ENCODE assay signal across 31 cellular contexts in genomic region chr20:63590218-63591146, GRCh38. TPM values are rescaled to one million over a fixed set of nuclear protein-coding genes. Genes with fewer than 3 reads are reported as not detected.
A peak's percentile ranks its signal among the peaks of the same experiment; 100 is the strongest.
DNase-seq lines count a peak whose midpoint lies in the region; ATAC-seq, FAIRE-seq and TF ChIP-seq lines count a peak whose summit lies in the region.
"Had no signal": no experiment of that assay in that cellular context is flagged by ENCODE, and none has a peak within 500 bp of the region (broad histone marks: within the 10 kb centered on the region; RNA-seq: fewer than 3 reads in every experiment).

No MANE protein-coding gene starts in this region.

- H3K4me3 ChIP-seq in testis, result no peak overlapping the region
- H3K4me3 ChIP-seq: left lung, Peyer's patch, right atrium auricular region, SJCRH30, spleen had no signal

- TF ChIP-seq CTCF in testis (IDR thresholded peaks at IDR 0.05), result no peak

- no peaks in the 10 kb centered on the region for H3K27me3 ChIP-seq in testis
- H3K27me3 ChIP-seq: left lung, Peyer's patch, right atrium auricular region, SJCRH30, spleen had no signal

- no peak for ATAC-seq in Right ventricle myocardium superior (ENCODE audit: poor library complexity)
- ATAC-seq in left cardiac atrium, result no peak
- ATAC-seq: activated naive CD4-positive, alpha-beta T cell treated with anti-CD3 and anti-CD28 coated beads, Interleukin-2, amount 50 U/mL, for 72 hours; left lung; stimulated activated naive CD8-positive, alpha-beta T cell treated with anti-CD3 and anti-CD28 coated beads, Interleukin-15, Interleukin-2, amounts not matched to agents 100 U/mL and 50 U/mL, for 24 hours had no signal

- TF ChIP-seq POLR2A in testis (IDR thresholded peaks at IDR 0.05) (no peak), H54 (IDR thresholded peaks at IDR 0.05; ENCODE audit: low read depth, low read length) (no peak)

- FAIRE-seq in H54 (lab: Jason Lieb, UNC), result no peak
- FAIRE-seq: colon, D721Med had no signal

- intact Hi-C loops in Right ventricle myocardium superior (cut with DNase I) (no loop called here), left cardiac atrium (cut with DNase I) (loop anchor here in 1 of 2 donors (10.0 kb wide), 1 partner anchor 46 kb away; the partner anchor contains the start of gene SRMS), testis (cut with DNase I; ENCODE audit: low total_unique reads) (no loop called here)

- WGBS in testis, 2 donors, result 92 to 94% methylated on average over 30 to 50 of the region's 52 CpGs

- H3K9me3 ChIP-seq in testis, result no peaks in the 10 kb centered on the region
- H3K9me3 ChIP-seq: left lung, Peyer's patch, right atrium auricular region, SJCRH30, spleen had no signal

- H3K36me3 ChIP-seq in testis (ENCODE audit: low read depth, missing control alignments), result no peaks in the 10 kb centered on the region

- DNase-seq in Right ventricle myocardium superior, result peak; percentile 26
- DNase-seq in left cardiac atrium, result no peak
- DNase-seq in islet precursor cell, result peak; percentile 48
- no peak for DNase-seq in testis
- DNase-seq in activated T-cell treated with anti-CD3 and anti-CD28 coated beads for 4 hours, result no peak
- no peak for DNase-seq in H54 (ENCODE audit: insufficient read length, low spot score)
- DNase-seq: 8988T; activated CD4-positive, alpha-beta T cell treated with anti-CD3 and anti-CD28 coated beads, Interleukin-2, amount 10 ng/mL, durations not matched to agents 24 days and 14 days; activated CD8-positive, alpha-beta memory T cell treated with anti-CD3 and anti-CD28 coated beads for 24 hours; activated effector memory CD4-positive, alpha-beta T cell treated with Interleukin-2 at 50 U/mL for 16 hours; amygdala; CD4-positive, alpha-beta memory T cell; effector CD8-positive, alpha-beta T cell; hippocampal formation; NCI-H146; NCI-H2107; NCI-H748 treated with DMSO at 0.1 percent for 48 hours; Peyer's patch; spleen; stimulated activated CD4-positive, alpha-beta T cell treated with anti-CD3 and anti-CD28 coated beads, Interleukin-2, amount 100 ng/mL, for 24 hours; stimulated activated naive CD8-positive, alpha-beta T cell treated with anti-CD3 and anti-CD28 coated beads, Interleukin-15, Interleukin-2, amounts not matched to agents 100 U/mL and 50 U/mL, for 24 hours; SW 1271 had no signal

- no peak overlapping the region for H3K27ac ChIP-seq in testis
- H3K27ac ChIP-seq: epithelial cell of prostate, left lung, Peyer's patch, right atrium auricular region, SJCRH30, spleen had no signal

- H3K4me1 ChIP-seq in testis, result no peaks in the 10 kb centered on the region
- H3K4me1 ChIP-seq: left lung, Peyer's patch, right atrium auricular region had no signal

RNA-seq across cellular contexts. Expression of gene HELZ2, which starts 16.4 kb away (rescaled TPM):
- total RNA-seq in Right ventricle myocardium superior (9.7 TPM), left cardiac atrium (10 to 100 TPM; 12.1 to 36.0 TPM), testis (10 to 100 TPM; 13.5 to 22.9 TPM)
- 7.1 TPM for polyA plus RNA-seq in testis (ENCODE audit: insufficient read depth, low read depth, low replicate concordance)

RNA-seq across cellular contexts. Expression of gene GMEB2, which starts 36.4 kb away (rescaled TPM):
- total RNA-seq in Right ventricle myocardium superior, result 5.5 TPM
- 1 to 10 TPM; 5.7 to 7.9 TPM for total RNA-seq in left cardiac atrium
- 10 to 100 TPM; 31.0 to 33.1 TPM for total RNA-seq in testis
- polyA plus RNA-seq in testis (ENCODE audit: insufficient read depth, low read depth, low replicate concordance), result 20.3 TPM

RNA-seq across cellular contexts. Expression of gene FNDC11, which starts 36.5 kb away (rescaled TPM):
- 0.11 TPM for total RNA-seq in Right ventricle myocardium superior
- under 1 TPM in 1 of 2 donors, not detected in 1; 0.08 TPM for total RNA-seq in left cardiac atrium
- 100 to 1,000 TPM in 1 of 2 donors, 10 to 100 TPM in 1; 85.4 to 121 TPM for total RNA-seq in testis
- 147 TPM for polyA plus RNA-seq in testis (ENCODE audit: insufficient read depth, low read depth, low replicate concordance)
- total RNA-seq: right atrium auricular region had no signal

RNA-seq across cellular contexts. Expression of gene SRMS, which starts 42.9 kb away (rescaled TPM):
- total RNA-seq in Right ventricle myocardium superior, result not detected
- not detected for total RNA-seq in left cardiac atrium
- under 1 TPM; 0.19 to 0.24 TPM for total RNA-seq in testis
- polyA plus RNA-seq in testis (ENCODE audit: insufficient read depth, low read depth, low replicate concordance), result 0.42 TPM
- total RNA-seq: activated CD4-positive, alpha-beta T cell treated with anti-CD3 and anti-CD28 coated beads, Interleukin-2, amount 10 ng/mL, durations not matched to agents 24 days and 14 days; activated naive CD4-positive, alpha-beta T cell treated with anti-CD3 and anti-CD28 coated beads, Interleukin-2, amount 50 U/mL, for 72 hours; CD4-positive, alpha-beta memory T cell; left lung; mesenteric fat pad; Peyer's patch; right atrium auricular region; SJCRH30; temporal lobe had no signal
- polyA plus RNA-seq: CD4-positive, alpha-beta memory T cell had no signal

RNA-seq across cellular contexts. Expression of gene PTK6, which starts 53.3 kb away (rescaled TPM):
- 0.13 TPM for total RNA-seq in Right ventricle myocardium superior
- under 1 TPM in 1 of 2 donors, not detected in 1; 0.29 TPM for total RNA-seq in left cardiac atrium
- total RNA-seq in testis, result under 1 TPM in 1 of 2 donors, not detected in 1; 0.37 TPM
- polyA plus RNA-seq in testis (ENCODE audit: insufficient read depth, low read depth, low replicate concordance), result 0.26 TPM
- total RNA-seq: CD4-positive, alpha-beta memory T cell; right atrium auricular region; temporal lobe had no signal

Comparison
In these comparisons a context has a peak if more than half of its experiments do, and no peak if none do; other contexts are left out.
1. DNase-seq: peak in Right ventricle myocardium superior (single experiment) and islet precursor cell (single experiment); none in left cardiac atrium (single experiment), testis (single experiment), activated T-cell treated with anti-CD3 and anti-CD28 coated beads for 4 hours (single experiment) and H54 (single experiment).
2. RNA of gene FNDC11, which starts 36.5 kb away (total RNA-seq): 85.4 to 121 TPM in testis; 0.11 TPM in Right ventricle myocardium superior (single experiment) and 0.08 TPM in left cardiac atrium; every median in the first group is over 10 times any median in the second.